In genomic region chr7:48811071-48811470, GRCh38 we compare ENCODE assay signal across 8 cellular contexts.
"Had no signal": no experiment of that assay in that cellular context is flagged by ENCODE, and none has a peak within 500 bp of the region (broad histone marks: within the 10 kb centered on the region; RNA-seq: fewer than 3 reads in every experiment).

No MANE protein-coding gene starts in this region.

- H3K4me3 Mint-ChIP-seq: IgD-negative memory B cell had no signal

- H3K4me1 Mint-ChIP-seq: IgD-negative memory B cell had no signal

- H3K4me3 ChIP-seq: K562 had no signal

- DNase-seq: IMR-90, KBM-7, KG1 had no signal

- FAIRE-seq: HTR-8/SVneo, K562 had no signal

- H3K9ac ChIP-seq: KMS-11 had no signal

- H3K36me3 Mint-ChIP-seq: IgD-negative memory B cell had no signal

- H3K4me2 ChIP-seq: KMS-11 had no signal

- H3K27ac Mint-ChIP-seq: IgD-negative memory B cell had no signal

- H3K27me3 Mint-ChIP-seq: IgD-negative memory B cell had no signal

- H3K27ac ChIP-seq: HL-60, KMS-11 had no signal

- ATAC-seq: K562 had no signal
